ENCODE assay signal across 18 cellular contexts in genomic region chr3:128421439-128421836, GRCh38. TPM values are rescaled to one million over a fixed set of nuclear protein-coding genes. Genes with fewer than 3 reads are reported as not detected.
A peak's percentile ranks its signal among the peaks of the same experiment; 100 is the strongest.
DNase-seq lines count a peak whose midpoint lies in the region; ATAC-seq, FAIRE-seq and TF ChIP-seq lines count a peak whose summit lies in the region.
"Had no signal": no experiment of that assay in that cellular context is flagged by ENCODE, and none has a peak within 500 bp of the region (broad histone marks: within the 10 kb centered on the region; RNA-seq: fewer than 3 reads in every experiment).

No MANE protein-coding gene starts in this region.

- H3K36me3 ChIP-seq in right atrium auricular region (no peaks in the 10 kb centered on the region), K562 (ENCODE audit: control insufficient read depth, insufficient read depth, low read length) (no peaks in the 10 kb centered on the region)

- no peak for TF ChIP-seq POLR2A in K562 (conservative IDR thresholded peaks at IDR 0.05)

- no TSS peak for BruUV-seq in K562 (replicated peaks; lab: Mats Ljungman, UMichigan)

- no peak for TF ChIP-seq RAD21 in K562 (CRISPR knock-in tag; conservative IDR thresholded peaks at IDR 0.05 in 1 of 2, IDR thresholded peaks at IDR 0.05 in 1 of 2)

- H3K27me3 ChIP-seq in right atrium auricular region (no peaks in the 10 kb centered on the region), K562 (ENCODE audit: control insufficient read depth in 2 of 2, insufficient read depth in 2 of 2, low read length in 2 of 2) (no peaks in the 10 kb centered on the region)

- no peak for ATAC-seq in Right ventricle myocardium inferior
- ATAC-seq in K562 = no peak
- no peak for ATAC-seq in GM21528 (IDR thresholded peaks at IDR 0.05; ENCODE audit: low FRiP score, unreplicated experiment)
- no peak for ATAC-seq in HG03280 (IDR thresholded peaks at IDR 0.05; ENCODE audit: unreplicated experiment)
- ATAC-seq in activated naive CD4-positive, alpha-beta T cell treated with anti-CD3 and anti-CD28 coated beads, Interleukin-2, amount 50 U/mL, for 72 hours = no peak

- TF ChIP-seq CTCF in right atrium auricular region (IDR thresholded peaks at IDR 0.05) = no peak
- TF ChIP-seq CTCF in K562 (IDR thresholded peaks at IDR 0.05 in 2 of 3, conservative IDR thresholded peaks at IDR 0.05 in 1 of 3; ENCODE audit: insufficient read depth in 2 of 3, low read depth in 1 of 3, low read length in 3 of 3) = no peak
- TF ChIP-seq CTCF in nephron progenitor cell (IDR thresholded peaks at IDR 0.05) = no peak

- in situ Hi-C loops in K562 (cut with MboI) = no loop called here

- no peak for TF ChIP-seq EP300 in K562 (IDR thresholded peaks at IDR 0.05; ENCODE audit: low read length)

- intact Hi-C loops in Right ventricle myocardium inferior (cut with DNase I) = no loop called here
- intact Hi-C loops in K562 (cut with micrococcal nuclease) = no loop called here

- H2AFZ ChIP-seq in K562 (ENCODE audit: low read depth, low read length) = no peak overlapping the region

- DNase-seq in Right ventricle myocardium inferior (ENCODE audit: missing footprints) (peak; percentile 23), right atrium auricular region (ENCODE audit: low spot score) (no peak), K562 (ENCODE audit: extremely low read depth in 1 of 4, low spot score in 3 of 4) (no peak), nephron progenitor cell (peak; percentile 70)
- no peak for DNase-seq in activated naive CD4-positive, alpha-beta T cell treated with anti-CD3 and anti-CD28 coated beads, Interleukin-2, amount 50 U/mL, for 72 hours (ENCODE audit: low spot score in 2 of 2)
- DNase-seq: Caco-2; CD8-positive, alpha-beta memory T cell; DND-41; GDM1; GOT3; H9 had no signal

- 39% methylated on average over 6 of the region's 11 CpGs for WGBS in K562 (ENCODE audit: insufficient coverage, low coverage, missing lambda C conversion rate)

- H3K36me3 Mint-ChIP-seq in nephron progenitor cell (ENCODE audit: low read depth) = peaks cover 9% of the 10 kb centered on the region
- no peaks in the 10 kb centered on the region for H3K36me3 Mint-ChIP-seq in activated naive CD4-positive, alpha-beta T cell treated with anti-CD3 and anti-CD28 coated beads, Interleukin-2, amount 50 U/mL, for 72 hours
- H3K36me3 Mint-ChIP-seq: CD8-positive, alpha-beta memory T cell had no signal

- peaks cover 16% of the 10 kb centered on the region for H3K79me2 ChIP-seq in K562 (ENCODE audit: control insufficient read depth, insufficient read depth, low read length)

- no peak overlapping the region for H3K27ac Mint-ChIP-seq in nephron progenitor cell
- no peak overlapping the region for H3K27ac Mint-ChIP-seq in activated naive CD4-positive, alpha-beta T cell treated with anti-CD3 and anti-CD28 coated beads, Interleukin-2, amount 50 U/mL, for 72 hours
- H3K27ac Mint-ChIP-seq: H9, IgD-negative memory B cell had no signal

- H3K9ac ChIP-seq in K562 (ENCODE audit: insufficient read depth in 1 of 2, low read depth in 2 of 2, low read length in 2 of 2) = peak overlapping the region; percentile 20 to 85; a peak in 3 of 4 replicates

- H3K9me3 Mint-ChIP-seq in nephron progenitor cell = peaks cover 9% of the 10 kb centered on the region
- H3K9me3 Mint-ChIP-seq in activated naive CD4-positive, alpha-beta T cell treated with anti-CD3 and anti-CD28 coated beads, Interleukin-2, amount 50 U/mL, for 72 hours = no peaks in the 10 kb centered on the region
- H3K9me3 Mint-ChIP-seq: CD8-positive, alpha-beta memory T cell; IgD-negative memory B cell had no signal

- CTCF ChIA-PET in K562 (lab: Yijun Ruan, JAX; ENCODE audit: low intra/inter-chr PET ratio) = no interaction called here

- H3K9me3 ChIP-seq in right atrium auricular region = no peaks in the 10 kb centered on the region
- H3K9me3 ChIP-seq in K562 (replicated peaks; ENCODE audit: control insufficient read depth, insufficient read depth, low read depth, low read length) = peaks cover 2% of the 10 kb centered on the region; the same call in 1 of the 2 replicates
- H3K9me3 ChIP-seq: Caco-2 had no signal

- H3K4me2 ChIP-seq in K562 (ENCODE audit: insufficient read depth, low read length) = no peak overlapping the region

- peaks cover 55% of the 10 kb centered on the region for H3K4me1 Mint-ChIP-seq in nephron progenitor cell
- H3K4me1 Mint-ChIP-seq: CD8-positive, alpha-beta memory T cell had no signal

- H3K9me1 ChIP-seq in K562 (ENCODE audit: control insufficient read depth, insufficient read depth, low read length) = no peaks in the 10 kb centered on the region

- POLR2A ChIA-PET in K562 (lab: Yijun Ruan, JAX) = interaction anchor here (0.6 kb wide), 2 partner anchors 135 to 846 kb away, joined by 3 read pairs; no protein-coding TSS in a partner anchor

- FAIRE-seq in K562 (lab: Jason Lieb, UNC) = no peak
- FAIRE-seq: GM12892 had no signal

- H4K20me1 ChIP-seq in K562 (replicated peaks; ENCODE audit: control insufficient read depth, insufficient read depth, low read length) = no peaks in the 10 kb centered on the region

- H3K4me3 ChIP-seq in right atrium auricular region = no peak overlapping the region
- H3K4me3 ChIP-seq in K562 = no peak overlapping the region

- H3K27ac ChIP-seq in right atrium auricular region (no peak overlapping the region), K562 (ENCODE audit: extremely low read depth, low read depth, low read length) (peak overlapping the region; percentile 32; the same call in 1 of the 3 replicates)
- H3K27ac ChIP-seq: 22Rv1 had no signal

- H3K27me3 Mint-ChIP-seq in nephron progenitor cell (ENCODE audit: low read depth, poor library complexity) = peaks cover 37% of the 10 kb centered on the region
- H3K27me3 Mint-ChIP-seq: CD8-positive, alpha-beta memory T cell had no signal

- peaks cover 0 to 10% of the 10 kb centered on the region in 2 donors for H3K4me1 ChIP-seq in right atrium auricular region
- peaks cover 59 to 88% of the 10 kb centered on the region in 2 experiments for H3K4me1 ChIP-seq in K562 (replicated peaks in 1 of 2; ENCODE audit: control insufficient read depth in 2 of 2, insufficient read depth in 2 of 2, low read length in 2 of 2)

- H3K4me3 Mint-ChIP-seq in nephron progenitor cell = no peak overlapping the region
- H3K4me3 Mint-ChIP-seq: CD8-positive, alpha-beta memory T cell; H9; IgD-negative memory B cell had no signal

TF ChIP-seq in K562, 482 proteins besides CTCF, POLR2A, EP300 and RAD21 (continues in another document):
- TF ChIP-seq HCFC1 (IDR thresholded peaks at IDR 0.05; ENCODE audit: low read depth, low read length) = no peak
- TF ChIP-seq POLR2G (IDR thresholded peaks at IDR 0.05; ENCODE audit: low read depth, low read length) = peak; percentile 35; the same call in 1 of the 2 replicates
- TF ChIP-seq, protein P1, sequence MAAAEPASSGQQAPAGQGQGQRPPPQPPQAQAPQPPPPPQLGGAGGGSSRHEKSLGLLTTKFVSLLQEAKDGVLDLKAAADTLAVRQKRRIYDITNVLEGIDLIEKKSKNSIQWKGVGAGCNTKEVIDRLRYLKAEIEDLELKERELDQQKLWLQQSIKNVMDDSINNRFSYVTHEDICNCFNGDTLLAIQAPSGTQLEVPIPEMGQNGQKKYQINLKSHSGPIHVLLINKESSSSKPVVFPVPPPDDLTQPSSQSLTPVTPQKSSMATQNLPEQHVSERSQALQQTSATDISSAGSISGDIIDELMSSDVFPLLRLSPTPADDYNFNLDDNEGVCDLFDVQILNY (CRISPR knock-in tag; IDR thresholded peaks at IDR 0.05) = no peak
- no peak for TF ChIP-seq DMBX1 (CRISPR knock-in tag; IDR thresholded peaks at IDR 0.05; ENCODE audit: borderline replicate concordance)
- TF ChIP-seq POLR2H (tag; IDR thresholded peaks at IDR 0.05; ENCODE audit: low read depth) = no peak

RNA-seq across cellular contexts. Expression of gene DNAJB8, which starts 45.3 kb away (rescaled TPM):
- total RNA-seq in Right ventricle myocardium inferior (not detected), right atrium auricular region (not detected), K562 (2014; rRNA removed) (0.04 TPM in 1 of 2 replicates, not detected in the other), K562 (2014; rRNA removed; fragmentation: Illumina TruSeq; extraction: Trizol) (not detected in 2 replicates), K562 (2015; rRNA removed; fragmentation: Illumina TruSeq; extraction: Trizol) (not detected in 2 replicates), K562 (2021) (not detected in 2 replicates)
- total RNA-seq in K562 (2011; cell fraction: chromatin; rRNA removed; ENCODE audit: low replicate concordance) = not detected in 2 replicates
- not detected in 2 replicates for total RNA-seq in K562 (2011; cell fraction: nucleolus; rRNA removed)
- total RNA-seq in K562 (2011; cell fraction: nucleoplasm; rRNA removed) = not detected in 2 replicates
- polyA plus RNA-seq in K562 (2011; rRNA removed) (not detected in 2 replicates), K562 (2014; fragmentation: Illumina TruSeq; extraction: Trizol) (not detected in 2 replicates), K562 (2014; fragmentation: Nextera tagmentation; extraction: Ambion mirVana) (not detected), K562 (2014; rRNA removed) (not detected in 2 replicates)
- polyA plus RNA-seq in K562 (2011; cell fraction: cytosol; rRNA removed) = not detected in 2 replicates
- polyA plus RNA-seq in K562 (2011; cell fraction: nucleus; rRNA removed) = not detected in 2 replicates
- polyA plus RNA-seq in K562 (2012) = not detected in 2 replicates
- not detected in 2 replicates for polyA minus RNA-seq in K562 (2011; rRNA and poly(A)+ RNA removed)
- polyA minus RNA-seq in K562 (2011; cell fraction: cytosol; rRNA and poly(A)+ RNA removed) = not detected in 2 replicates
- polyA minus RNA-seq in K562 (2011; cell fraction: nucleus; rRNA and poly(A)+ RNA removed) = not detected in 2 replicates
- total RNA-seq in activated naive CD4-positive, alpha-beta T cell treated with anti-CD3 and anti-CD28 coated beads, Interleukin-2, amount 50 U/mL, for 72 hours = not detected
- total RNA-seq: A673; Caco-2; CD8-positive, alpha-beta memory T cell; H9 had no signal
- polyA plus RNA-seq: BJ; CD8-positive, alpha-beta memory T cell; IgD-negative memory B cell had no signal

Comparison
In these comparisons a context has a peak if more than half of its experiments do, and no peak if none do; other contexts are left out.
1. DNase-seq: peak in Right ventricle myocardium inferior (single experiment) and nephron progenitor cell (single experiment); none in right atrium auricular region (single experiment), K562 (0 of 4) and activated naive CD4-positive, alpha-beta T cell treated with anti-CD3 and anti-CD28 coated beads, Interleukin-2, amount 50 U/mL, for 72 hours (0 of 2).